2 cellular contexts compared by ENCODE assay signal in genomic region chr7:81604075-81604807, GRCh38.
TF ChIP-seq lines count a peak whose summit lies in the region.

No MANE protein-coding gene starts in this region.

TF ChIP-seq in IMR-90, 13 proteins besides CTCF, POLR2A, EP300 and RAD21:
- TF ChIP-seq MXI1 (IDR thresholded peaks at IDR 0.05; ENCODE audit: borderline replicate concordance, low read depth, low read length), result no peak
- TF ChIP-seq BHLHE40 (IDR thresholded peaks at IDR 0.05; ENCODE audit: low read depth, low read length), result peak; percentile 55; the same call in 1 of the 2 replicates
- no peak for TF ChIP-seq NFE2L2 (IDR thresholded peaks at IDR 0.05; ENCODE audit: low read depth, low read length)
- no peak for TF ChIP-seq RCOR1 (IDR thresholded peaks at IDR 0.05; ENCODE audit: insufficient replicate concordance, low read length)
- TF ChIP-seq ELK1 (IDR thresholded peaks at IDR 0.05; ENCODE audit: borderline replicate concordance, low read depth, low read length), result no peak
- TF ChIP-seq MAFK (IDR thresholded peaks at IDR 0.05; ENCODE audit: low read depth, low read length), result 0 out of 2 replicates have a peak, but pooled peaks have one; percentile 10
- TF ChIP-seq USF2 (IDR thresholded peaks at IDR 0.05; ENCODE audit: low read depth, low read length), result no peak
- peak; percentile 89 for TF ChIP-seq CEBPB (IDR thresholded peaks at IDR 0.05; ENCODE audit: low read depth, low read length)
- TF ChIP-seq CHD1 (IDR thresholded peaks at IDR 0.05; ENCODE audit: low read depth, low read length), result peak; percentile 71; the same call in 1 of the 2 replicates
- 0 out of 2 replicates have a peak, but pooled peaks have one; percentile 27 for TF ChIP-seq MAZ (IDR thresholded peaks at IDR 0.05; ENCODE audit: borderline replicate concordance, low read depth, low read length)
- TF ChIP-seq SMC3 (IDR thresholded peaks at IDR 0.05; ENCODE audit: low read depth, low read length), result no peak
- no peak for TF ChIP-seq FOS (IDR thresholded peaks at IDR 0.05; ENCODE audit: low read depth, low read length)
- TF ChIP-seq RFX5 (IDR thresholded peaks at IDR 0.05; ENCODE audit: low read depth, low read length), result no peak

TF ChIP-seq in liver, 16 proteins besides CTCF, POLR2A, EP300 and RAD21:
- TF ChIP-seq HNF4A (conservative IDR thresholded peaks at IDR 0.05) (peak; percentile 26 to 34), HNF4G (IDR thresholded peaks at IDR 0.05) (no peak)
